13 cellular contexts compared by ENCODE assay signal in genomic region chr14:102490456-102490855, GRCh38.
"Had no signal": no experiment of that assay in that cellular context is flagged by ENCODE, and none has a peak within 500 bp of the region (broad histone marks: within the 10 kb centered on the region; RNA-seq: fewer than 3 reads in every experiment).

No MANE protein-coding gene starts in this region.

- H3K4me3 Mint-ChIP-seq: activated B cell treated with CpG ODN at 0.5 μM for 24 hours; activated CD4-positive, alpha-beta memory T cell treated with anti-CD3 and anti-CD28 coated beads, Interleukin-2, amount 10 ng/mL, durations not matched to agents 7 days and 5 days; activated CD8-positive, alpha-beta memory T cell treated with anti-CD3 and anti-CD28 coated beads, Interleukin-2, amount 10 ng/mL, durations not matched to agents 7 days and 5 days; activated naive CD8-positive, alpha-beta T cell; naive thymus-derived CD8-positive, alpha-beta T cell; T-helper 2 cell treated with Interferon-gamma antibody and Interleukin-4, amounts not matched to agents 5 μg/mL and 100 μg/mL, for 36 hours had no signal

- H3K4me3 ChIP-seq: left ventricle myocardium inferior, thyroid gland had no signal

- H3K9me3 Mint-ChIP-seq: activated B cell treated with CpG ODN at 0.5 μM for 24 hours; activated CD4-positive, alpha-beta memory T cell treated with anti-CD3 and anti-CD28 coated beads, Interleukin-2, amount 10 ng/mL, durations not matched to agents 7 days and 5 days; naive thymus-derived CD8-positive, alpha-beta T cell; T-helper 2 cell treated with Interferon-gamma antibody and Interleukin-4, amounts not matched to agents 5 μg/mL and 100 μg/mL, for 36 hours had no signal

- H3K27ac ChIP-seq: left ventricle myocardium inferior, thyroid gland had no signal

- H3K36me3 ChIP-seq: left ventricle myocardium inferior, thyroid gland had no signal

- H3K27ac Mint-ChIP-seq: activated B cell treated with CpG ODN at 0.5 μM for 24 hours; activated CD4-positive, alpha-beta memory T cell treated with anti-CD3 and anti-CD28 coated beads, Interleukin-2, amount 10 ng/mL, durations not matched to agents 7 days and 5 days; activated CD8-positive, alpha-beta memory T cell treated with anti-CD3 and anti-CD28 coated beads, Interleukin-2, amount 10 ng/mL, durations not matched to agents 7 days and 5 days; activated naive CD8-positive, alpha-beta T cell; naive thymus-derived CD8-positive, alpha-beta T cell; T-helper 2 cell treated with Interferon-gamma antibody and Interleukin-4, amounts not matched to agents 5 μg/mL and 100 μg/mL, for 36 hours had no signal

- DNase-seq: activated B cell treated with CpG ODN at 0.5 μM for 24 hours; activated CD4-positive, alpha-beta memory T cell treated with anti-CD3 and anti-CD28 coated beads, Interleukin-2, amount 10 ng/mL, durations not matched to agents 7 days and 5 days; activated CD4-positive, alpha-beta T cell treated with anti-CD3 and anti-CD28 coated beads for 4 hours; activated CD8-positive, alpha-beta memory T cell treated with anti-CD3 and anti-CD28 coated beads, Interleukin-2, amount 10 ng/mL, durations not matched to agents 7 days and 5 days; foreskin melanocyte; left ventricle myocardium inferior; naive thymus-derived CD8-positive, alpha-beta T cell; stimulated activated CD4-positive, alpha-beta T cell treated with anti-CD3 and anti-CD28 coated beads, Interleukin-12 subunit alpha, Interleukin-12 subunit beta, amount 100 ng/mL, for 4 hours; stimulated activated CD4-positive, alpha-beta T cell treated with anti-CD3 and anti-CD28 coated beads, Interleukin-1b, Interleukin-23, amount 100 ng/mL, for 48 hours; stimulated activated naive CD4-positive, alpha-beta T cell treated with Interleukin-2 at 50 U/mL for 16 hours; thyroid gland had no signal

- ATAC-seq: activated CD8-positive, alpha-beta memory T cell treated with anti-CD3 and anti-CD28 coated beads, Interleukin-2, amount 10 ng/mL, durations not matched to agents 7 days and 5 days; naive thymus-derived CD8-positive, alpha-beta T cell had no signal

- H3K27me3 ChIP-seq: thyroid gland had no signal

- H3K4me1 Mint-ChIP-seq: activated B cell treated with CpG ODN at 0.5 μM for 24 hours; activated CD4-positive, alpha-beta memory T cell treated with anti-CD3 and anti-CD28 coated beads, Interleukin-2, amount 10 ng/mL, durations not matched to agents 7 days and 5 days; activated CD8-positive, alpha-beta memory T cell treated with anti-CD3 and anti-CD28 coated beads, Interleukin-2, amount 10 ng/mL, durations not matched to agents 7 days and 5 days had no signal

- H3K36me3 Mint-ChIP-seq: activated CD8-positive, alpha-beta memory T cell treated with anti-CD3 and anti-CD28 coated beads, Interleukin-2, amount 10 ng/mL, durations not matched to agents 7 days and 5 days; activated naive CD8-positive, alpha-beta T cell had no signal

- H3K9me3 ChIP-seq: left ventricle myocardium inferior, thyroid gland had no signal

- H3K4me1 ChIP-seq: thyroid gland had no signal

- H3K27me3 Mint-ChIP-seq: activated B cell treated with CpG ODN at 0.5 μM for 24 hours; activated CD4-positive, alpha-beta memory T cell treated with anti-CD3 and anti-CD28 coated beads, Interleukin-2, amount 10 ng/mL, durations not matched to agents 7 days and 5 days; activated CD8-positive, alpha-beta memory T cell treated with anti-CD3 and anti-CD28 coated beads, Interleukin-2, amount 10 ng/mL, durations not matched to agents 7 days and 5 days; activated naive CD8-positive, alpha-beta T cell; naive thymus-derived CD8-positive, alpha-beta T cell had no signal
